In the genomic region with DNA sequence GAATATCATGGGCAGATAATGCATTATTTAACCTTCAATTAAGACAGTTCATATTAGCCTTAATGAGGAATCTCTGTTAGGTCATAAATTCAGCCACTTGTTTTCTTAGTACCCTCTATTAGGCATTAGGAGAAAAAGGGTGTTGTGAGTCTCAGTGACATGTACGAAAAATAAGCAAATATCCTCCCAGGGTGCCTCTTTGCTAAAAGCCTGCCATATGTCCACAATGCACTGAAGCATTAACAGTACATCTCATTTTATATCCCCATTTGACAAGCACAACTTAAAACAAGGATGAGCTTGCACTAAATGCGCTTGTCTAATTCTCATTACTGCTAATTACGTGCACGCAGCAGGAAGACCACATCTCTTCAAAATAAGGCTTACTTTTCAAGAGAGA, we compare ENCODE assay signal across 19 cellular contexts.
"Had no signal": no experiment of that assay in that cellular context is flagged by ENCODE, and none has a peak within 500 bp of the region (broad histone marks: within the 10 kb centered on the region; RNA-seq: fewer than 3 reads in every experiment).

No MANE protein-coding gene starts in this region.

- DNase-seq: activated CD4-positive, alpha-beta T cell treated with anti-CD3 and anti-CD28 coated beads, Interleukin-2, amount 50 U/mL, for 4 hours; activated gamma-delta T cell; anterior cingulate cortex; erythroblast; foreskin fibroblast; immature natural killer cell; lower lobe of right lung; mesendoderm; mucosa of descending colon; nephron progenitor cell; pancreas; psoas muscle; right cardiac atrium; stimulated activated CD4-positive, alpha-beta T cell treated with anti-CD3 and anti-CD28 coated beads, Interleukin-4, amount 100 ng/mL, for 4 hours; stimulated activated naive CD8-positive, alpha-beta T cell treated with anti-CD3 and anti-CD28 coated beads, Interleukin-15, Interleukin-2, amounts not matched to agents 100 U/mL and 50 U/mL, for 24 hours; T-helper 9 cell; upper lobe of left lung had no signal

- ATAC-seq: left lobe of liver; lower lobe of right lung; mucosa of descending colon; psoas muscle; right cardiac atrium; stimulated activated naive CD8-positive, alpha-beta T cell treated with anti-CD3 and anti-CD28 coated beads, Interleukin-15, Interleukin-2, amounts not matched to agents 100 U/mL and 50 U/mL, for 24 hours; WTC11 had no signal
